In genomic region chr12:79935021-79935623, GRCh38 we compare ENCODE assay signal across 8 cellular contexts. TPM values are rescaled to one million over a fixed set of nuclear protein-coding genes. Genes with fewer than 3 reads are reported as not detected.
DNase-seq lines count a peak whose midpoint lies in the region; ATAC-seq and TF ChIP-seq lines count a peak whose summit lies in the region.

Gene PPP1R12A, minus strand, starts transcription at chr12:79935097. Its CDS starts 166 bp downstream, at chr12:79934931.

- DNase-seq in Daoy (ENCODE audit: low read depth) (peak; percentile 100), GM23338 (ENCODE audit: low spot score) (peak; percentile 97), LHCN-M2 (ENCODE audit: low read depth) (peak; percentile 96), RPMI8226 (peak; percentile 98), fibroblast of lung (ENCODE audit: low read depth in 2 of 2) (peak; percentile 98)
- DNase-seq in naive thymus-derived CD8-positive, alpha-beta T cell = peak; percentile 88 to 96 (median 94)
- DNase-seq in stimulated activated naive CD4-positive, alpha-beta T cell (lab: John Stamatoyannopoulos, UW) = peak; percentile 88 to 94 (median 90)

- TF ChIP-seq CTCF in GM23338 (conservative IDR thresholded peaks at IDR 0.05; ENCODE audit: low read depth in 2 of 2) = no peak
- peak in 1 of 2 donors; percentile 12 for TF ChIP-seq CTCF in fibroblast of lung (conservative IDR thresholded peaks at IDR 0.05 in 1 of 2, IDR thresholded peaks at IDR 0.05 in 1 of 2; ENCODE audit: low read depth in 1 of 2, low read length in 2 of 2)

- peak within 1 kb of the TSS; percentile 81 for H3K4me3 ChIP-seq in GM23338
- H3K4me3 ChIP-seq in fibroblast of lung (replicated peaks in 1 of 4; ENCODE audit: control extremely low read depth in 1 of 4, insufficient read depth in 1 of 4, low read depth in 3 of 4, low read length in 4 of 4) = peak within 1 kb of the TSS; percentile 94 to 97 (median 96)

- H3K27ac ChIP-seq in GM23338 (ENCODE audit: low read depth) (peak within 1 kb of the TSS; percentile 96), fibroblast of lung (ENCODE audit: insufficient read depth, low read length) (peak within 1 kb of the TSS; percentile 97)

- H3K27me3 ChIP-seq in GM23338 (ENCODE audit: insufficient read depth) (no peaks in the 10 kb centered on the region), fibroblast of lung (ENCODE audit: control insufficient read depth, insufficient read depth, low read length) (no peaks in the 10 kb centered on the region)

- H3K4me2 ChIP-seq in GM23338 = peak within 1 kb of the TSS; percentile 87
- H3K4me2 ChIP-seq in fibroblast of lung (ENCODE audit: extremely low read depth, insufficient read depth, low read length) = peak within 1 kb of the TSS; percentile 93

- no peaks in the 10 kb centered on the region for H3K36me3 ChIP-seq in GM23338 (ENCODE audit: insufficient read depth)
- H3K36me3 ChIP-seq in fibroblast of lung (ENCODE audit: control insufficient read depth, insufficient read depth, low read length) = no peaks in the 10 kb centered on the region

- peak within 1 kb of the TSS; percentile 98 for H3K9ac ChIP-seq in fibroblast of lung (ENCODE audit: insufficient read depth, low read length)

- peaks cover 9% of the 10 kb centered on the region for H3K27me3 Mint-ChIP-seq in GM23338 (ENCODE audit: insufficient read depth, low read depth, poor library complexity)
- H3K27me3 Mint-ChIP-seq in activated T-helper 17 cell treated with anti-CD3 and anti-CD28 coated beads, Interleukin-2, amount 50 U/mL, for 72 hours = no peaks in the 10 kb centered on the region
- H3K27me3 Mint-ChIP-seq in naive thymus-derived CD8-positive, alpha-beta T cell = no peaks in the 10 kb centered on the region

- H3K9me2 ChIP-seq in GM23338 (ENCODE audit: insufficient read depth) = no peaks in the 10 kb centered on the region

- H3K4me1 Mint-ChIP-seq in GM23338 = peaks cover 24% of the 10 kb centered on the region; the same call in 2 of the 3 replicates
- peaks cover 17% of the 10 kb centered on the region for H3K4me1 Mint-ChIP-seq in activated T-helper 17 cell treated with anti-CD3 and anti-CD28 coated beads, Interleukin-2, amount 50 U/mL, for 72 hours
- H3K4me1 Mint-ChIP-seq in naive thymus-derived CD8-positive, alpha-beta T cell = peaks cover 26 to 61% (median 47%) of the 10 kb centered on the region in 4 donors

- H3K4me3 Mint-ChIP-seq in GM23338 = peak within 1 kb of the TSS; percentile 100
- H3K4me3 Mint-ChIP-seq in activated T-helper 17 cell treated with anti-CD3 and anti-CD28 coated beads, Interleukin-2, amount 50 U/mL, for 72 hours = peak within 1 kb of the TSS; percentile 96
- H3K4me3 Mint-ChIP-seq in naive thymus-derived CD8-positive, alpha-beta T cell = peak within 1 kb of the TSS; percentile 82 to 100 (median 94)

- H2AFZ ChIP-seq in GM23338 (peak within 1 kb of the TSS; percentile 11; the same call in 1 of the 2 replicates), fibroblast of lung (ENCODE audit: low read length) (peak within 1 kb of the TSS; percentile 98)

- no peaks in the 10 kb centered on the region; the same call in 2 of the 3 replicates for H3K9me3 Mint-ChIP-seq in GM23338
- no peaks in the 10 kb centered on the region for H3K9me3 Mint-ChIP-seq in activated T-helper 17 cell treated with anti-CD3 and anti-CD28 coated beads, Interleukin-2, amount 50 U/mL, for 72 hours
- H3K9me3 Mint-ChIP-seq in naive thymus-derived CD8-positive, alpha-beta T cell = no peaks in the 10 kb centered on the region

- H3K79me2 ChIP-seq in GM23338 (replicated peaks; ENCODE audit: insufficient read depth) (peaks cover 44% of the 10 kb centered on the region), fibroblast of lung (ENCODE audit: control insufficient read depth, insufficient read depth, low read length) (peaks cover 66% of the 10 kb centered on the region)

- ATAC-seq in GM23338 = peak; percentile 89
- peak; percentile 90 for ATAC-seq in activated T-helper 17 cell treated with anti-CD3 and anti-CD28 coated beads, Interleukin-2, amount 50 U/mL, for 72 hours (replicated peaks)
- ATAC-seq in naive thymus-derived CD8-positive, alpha-beta T cell = peak; percentile 84 to 86

- H3K27ac Mint-ChIP-seq in GM23338 = peak within 1 kb of the TSS; percentile 99
- peak within 1 kb of the TSS; percentile 91 for H3K27ac Mint-ChIP-seq in activated T-helper 17 cell treated with anti-CD3 and anti-CD28 coated beads, Interleukin-2, amount 50 U/mL, for 72 hours
- peak within 1 kb of the TSS; percentile 82 to 100 (median 98) for H3K27ac Mint-ChIP-seq in naive thymus-derived CD8-positive, alpha-beta T cell

- no peaks in the 10 kb centered on the region for H3F3A ChIP-seq in GM23338 (replicated peaks; ENCODE audit: low read depth)

- H3K9me3 ChIP-seq in fibroblast of lung (ENCODE audit: control insufficient read depth, insufficient read depth, low read depth, low read length) = no peaks in the 10 kb centered on the region

- peaks cover 23% of the 10 kb centered on the region for H3K4me1 ChIP-seq in GM23338 (ENCODE audit: insufficient read depth)
- H3K4me1 ChIP-seq in fibroblast of lung (ENCODE audit: control insufficient read depth, extremely low read depth, insufficient read depth, low read length) = no peaks in the 10 kb centered on the region

- H4K20me1 ChIP-seq in GM23338 (replicated peaks; ENCODE audit: insufficient read depth) = peaks cover 12% of the 10 kb centered on the region
- H4K20me1 ChIP-seq in fibroblast of lung (ENCODE audit: control insufficient read depth, extremely low read depth, insufficient read depth, low read length) = no peaks in the 10 kb centered on the region

- no peaks in the 10 kb centered on the region; the same call in 2 of the 3 replicates for H3K36me3 Mint-ChIP-seq in GM23338 (ENCODE audit: low read depth)
- H3K36me3 Mint-ChIP-seq in activated T-helper 17 cell treated with anti-CD3 and anti-CD28 coated beads, Interleukin-2, amount 50 U/mL, for 72 hours (ENCODE audit: low read depth) = peaks cover 40% of the 10 kb centered on the region
- H3K36me3 Mint-ChIP-seq in naive thymus-derived CD8-positive, alpha-beta T cell = no peaks in the 10 kb centered on the region

- POLR2A ChIA-PET in naive thymus-derived CD8-positive, alpha-beta T cell (lab: Charles Lee) = interaction anchor here (1.2 to 1.3 kb wide), 2 partner anchors 10 to 149 kb away, joined by 5 read pairs; no protein-coding TSS in a partner anchor

TF ChIP-seq in GM23338, 12 proteins besides CTCF, POLR2A, EP300 and RAD21 (continues in another document):
- TF ChIP-seq ETS1 (IDR thresholded peaks at IDR 0.05) (peak; percentile 48), STAT1 (IDR thresholded peaks at IDR 0.05; ENCODE audit: unreplicated experiment) (no peak), EZH2phosphoT487 (IDR thresholded peaks at IDR 0.05; ENCODE audit: unreplicated experiment) (no peak), REST (IDR thresholded peaks at IDR 0.05; ENCODE audit: unreplicated experiment) (no peak), CREB1 (CRISPR knock-in tag; IDR thresholded peaks at IDR 0.05; ENCODE audit: low read depth) (peak; percentile 69), POLR2AphosphoS5 (IDR thresholded peaks at IDR 0.05; ENCODE audit: low read depth) (peak; percentile 86), EZH2 (IDR thresholded peaks at IDR 0.05; ENCODE audit: low read depth, unreplicated experiment) (no peak), NANOG (IDR thresholded peaks at IDR 0.05; ENCODE audit: borderline replicate concordance) (no peak)

RNA-seq across cellular contexts. Expression of gene PPP1R12A, which starts in this region (rescaled TPM):
- 91.8 and 104 TPM in 2 replicates for total RNA-seq in Daoy (2014; rRNA removed; shearing (Covaris generic))
- 83.7 and 91.6 TPM in 2 replicates for total RNA-seq in GM23338 (2014; rRNA removed; shearing (Covaris generic))
- polyA plus RNA-seq in GM23338 (2016; fragmentation: Nextera tagmentation; extraction: Ambion mirVana) (124 and 146 TPM in 2 replicates), fibroblast of lung (76.4 and 94.9 TPM in 2 replicates)
- total RNA-seq in LHCN-M2 (2014; rRNA removed) (57.7 and 80.3 TPM in 2 replicates), fibroblast of lung (120 and 139 TPM in 2 replicates)
- 24.0 TPM for polyA plus RNA-seq in LHCN-M2 (2012)
- total RNA-seq in activated T-helper 17 cell treated with anti-CD3 and anti-CD28 coated beads, Interleukin-2, amount 50 U/mL, for 72 hours = 10 to 100 TPM; 90.7 to 92.5 TPM
- 47.8 and 62.1 TPM in 2 replicates for polyA plus RNA-seq in fibroblast of lung (2012)
- 15.7 and 24.4 TPM in 2 replicates for polyA minus RNA-seq in fibroblast of lung (ENCODE audit: low replicate concordance)
- 100 to 1,000 TPM; 123 to 133 TPM for total RNA-seq in naive thymus-derived CD8-positive, alpha-beta T cell
- 10 to 100 TPM; 75.4 to 84.9 (median 77.2) TPM for polyA plus RNA-seq in naive thymus-derived CD8-positive, alpha-beta T cell

Comparison
In these comparisons a context has a peak if more than half of its experiments do, and no peak if none do; other contexts are left out.
1. Peak in every context shown above with its lines: DNase-seq, ATAC-seq, H3K4me3 ChIP-seq and H3K27ac ChIP-seq.